In the genomic region with DNA sequence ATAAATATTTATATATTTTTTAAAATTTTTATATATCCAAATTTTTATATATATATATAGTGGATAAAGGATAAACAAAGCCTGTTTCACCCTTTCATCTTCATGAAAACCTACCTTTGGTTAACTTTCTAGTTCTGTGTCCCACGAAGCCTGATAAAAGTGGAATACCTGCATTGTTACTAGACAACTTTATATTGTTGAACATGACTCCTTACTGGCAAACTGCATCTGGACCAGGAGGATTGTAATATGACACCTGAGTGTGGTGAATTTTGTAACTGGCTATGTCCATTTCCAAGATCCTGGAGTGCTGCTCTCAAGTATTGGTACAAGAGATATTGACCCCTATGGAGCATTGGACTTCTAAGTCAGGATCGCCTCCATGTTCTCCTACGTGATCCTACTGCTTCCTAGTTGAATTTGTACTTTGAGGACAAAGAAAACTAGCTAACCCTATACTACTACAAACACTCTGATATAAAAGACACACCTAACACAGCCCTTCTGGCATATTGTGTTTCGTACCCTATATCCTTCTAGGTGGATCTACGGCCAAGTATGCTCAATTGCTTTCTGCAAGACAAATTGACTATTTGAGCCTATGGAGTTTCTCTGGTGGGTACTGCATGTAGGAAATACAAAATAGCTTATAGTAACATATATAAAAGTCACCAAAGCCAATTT, we compare ENCODE assay signal across 17 cellular contexts.
"Had no signal": no experiment of that assay in that cellular context is flagged by ENCODE, and none has a peak within 500 bp of the region (broad histone marks: within the 10 kb centered on the region; RNA-seq: fewer than 3 reads in every experiment).

No MANE protein-coding gene starts in this region.

- H3K4me1 Mint-ChIP-seq: nephron progenitor cell; stimulated activated effector memory CD8-positive, alpha-beta T cell treated with anti-CD3 and anti-CD28 coated beads, Interleukin-12 subunit alpha, Interleukin-12 subunit beta, amount 100 ng/mL, for 72 hours had no signal

- H3K36me3 Mint-ChIP-seq: stimulated activated effector memory CD8-positive, alpha-beta T cell treated with anti-CD3 and anti-CD28 coated beads, Interleukin-12 subunit alpha, Interleukin-12 subunit beta, amount 100 ng/mL, for 72 hours had no signal

- H3K27ac Mint-ChIP-seq: activated T-helper 2 cell treated with anti-CD3 and anti-CD28 coated beads, Interferon-gamma antibody, Interleukin-2, Interleukin-4, amounts not matched to agents 10 μg/mL and 5 μg/mL and 100 μg/mL, durations not matched to agents 14 hours and 24 hours and 36 hours; nephron progenitor cell; stimulated activated effector memory CD8-positive, alpha-beta T cell treated with anti-CD3 and anti-CD28 coated beads, Interleukin-12 subunit alpha, Interleukin-12 subunit beta, amount 100 ng/mL, for 72 hours had no signal

- H3K9me3 Mint-ChIP-seq: activated T-helper 2 cell treated with anti-CD3 and anti-CD28 coated beads, Interferon-gamma antibody, Interleukin-2, Interleukin-4, amounts not matched to agents 10 μg/mL and 5 μg/mL and 100 μg/mL, durations not matched to agents 14 hours and 24 hours and 36 hours; stimulated activated effector memory CD8-positive, alpha-beta T cell treated with anti-CD3 and anti-CD28 coated beads, Interleukin-12 subunit alpha, Interleukin-12 subunit beta, amount 100 ng/mL, for 72 hours had no signal

- ATAC-seq: left lung; stimulated activated effector memory CD8-positive, alpha-beta T cell treated with anti-CD3 and anti-CD28 coated beads, Interleukin-12 subunit alpha, Interleukin-12 subunit beta, amount 100 ng/mL, for 72 hours had no signal

- DNase-seq: activated CD4-positive, alpha-beta T cell treated with anti-CD3 and anti-CD28 coated beads, Interleukin-2, amount 50 U/mL, for 4 hours; activated CD4-positive, CD25-positive, alpha-beta regulatory T cell treated with anti-CD3 and anti-CD28 coated beads, Interleukin-2, amount 50 U/mL, for 72 hours; activated naive CD4-positive, alpha-beta T cell treated with Interleukin-2 at 50 U/mL for 16 hours; activated T-cell treated with anti-CD3 and anti-CD28 coated beads for 4 hours; foreskin melanocyte; glutamatergic neuron; hippocampal formation; left lung; midbrain; nephron progenitor cell; occipital lobe; posterior cingulate gyrus; sigmoid colon; stimulated activated CD4-positive, alpha-beta T cell treated with anti-CD3 and anti-CD28 coated beads, Interleukin-4, amount 100 ng/mL, for 24 hours; upper lobe of left lung had no signal

- H3K4me3 Mint-ChIP-seq: nephron progenitor cell; stimulated activated effector memory CD8-positive, alpha-beta T cell treated with anti-CD3 and anti-CD28 coated beads, Interleukin-12 subunit alpha, Interleukin-12 subunit beta, amount 100 ng/mL, for 72 hours had no signal
